20 cellular contexts compared by ENCODE assay signal in genomic region chr7:146359181-146359580, GRCh38.
DNase-seq lines count a peak whose midpoint lies in the region; ATAC-seq and TF ChIP-seq lines count a peak whose summit lies in the region.
"Had no signal": no experiment of that assay in that cellular context is flagged by ENCODE, and none has a peak within 500 bp of the region (broad histone marks: within the 10 kb centered on the region; RNA-seq: fewer than 3 reads in every experiment).

No MANE protein-coding gene starts in this region.

- TF ChIP-seq CTCF in left lung (IDR thresholded peaks at IDR 0.05) = no peak

- no peak for ATAC-seq in left lung
- ATAC-seq: GM12878, HCT116 had no signal

- DNase-seq in HCEC 1CT (peak; percentile 14), astrocyte of the hippocampus (ENCODE audit: low read depth, low spot score) (peak; percentile 11), dedifferentiated amniotic fluid mesenchymal stem cell (ENCODE audit: extremely low spot score) (peak; percentile 26), stromal cell of bone marrow (ENCODE audit: low read depth) (peak; percentile 1), caudate nucleus (lab: John Stamatoyannopoulos, UW) (no peak), GM19238 (ENCODE audit: insufficient read length, low spot score) (no peak), left lung (no peak)
- DNase-seq: CD4-positive, CD25-positive, alpha-beta regulatory T cell; CD8-positive, alpha-beta memory T cell; DMS 273 treated with DMSO at 0.1 percent for 48 hours; DMS79; EL; GDM1; GM23248; H7 had no signal

- intact Hi-C loops in left lung (cut with DNase I) = no loop called here

- H3K27ac ChIP-seq in caudate nucleus (ENCODE audit: low read depth, low read length) (no peak overlapping the region), left lung (no peak overlapping the region)
- H3K27ac ChIP-seq: 22Rv1, BLaER1, C4-2B, GM23248 had no signal

- H3K27me3 ChIP-seq in left lung = no peaks in the 10 kb centered on the region
- H3K27me3 ChIP-seq: BLaER1 had no signal

- no peaks in the 10 kb centered on the region for H3K4me1 ChIP-seq in left lung
- H3K4me1 ChIP-seq: BLaER1 had no signal

- no peak overlapping the region for H3K4me3 ChIP-seq in left lung
- H3K4me3 ChIP-seq: BLaER1, GM12878, GM23248 had no signal

- H3K9me3 ChIP-seq in left lung = peaks cover 0 to 5% of the 10 kb centered on the region in 2 donors
- H3K9me3 ChIP-seq: BLaER1 had no signal

- no peaks in the 10 kb centered on the region for H3K36me3 ChIP-seq in left lung
- H3K36me3 ChIP-seq: BLaER1 had no signal

Comparison
In these comparisons a context has a peak if more than half of its experiments do, and no peak if none do; other contexts are left out.
1. DNase-seq: peak in HCEC 1CT (single experiment), astrocyte of the hippocampus (single experiment), dedifferentiated amniotic fluid mesenchymal stem cell (single experiment) and stromal cell of bone marrow (single experiment); none in caudate nucleus (0 of 61), GM19238 (single experiment) and left lung (0 of 2).